8 cellular contexts compared by ENCODE assay signal in genomic region chr2:234881413-234882241, GRCh38.
A peak's percentile ranks its signal among the peaks of the same experiment; 100 is the strongest.
DNase-seq lines count a peak whose midpoint lies in the region; ATAC-seq and TF ChIP-seq lines count a peak whose summit lies in the region.

No MANE protein-coding gene starts in this region.

- H2AFZ ChIP-seq in OCI-LY7 (ENCODE audit: low read length) = peak overlapping the region; percentile 90

- CTCF ChIA-PET in HEK293 (lab: Yijun Ruan, JAX) = interaction anchor here (0.6 to 4.1 kb wide), 41 partner anchors 10 to 864 kb away, joined by 3 to 46 read pairs (median 4); no protein-coding TSS in a partner anchor
- CTCF ChIA-PET in OCI-LY7 (lab: Charles Lee; ENCODE audit: unreplicated experiment) = no interaction called here

- H3K27me3 ChIP-seq in ascending aorta (no peaks in the 10 kb centered on the region), left ventricle myocardium inferior (ENCODE audit: low read depth) (no peaks in the 10 kb centered on the region)

- H3K9me2 ChIP-seq in OCI-LY7 (ENCODE audit: insufficient read depth, low read length) = no peaks in the 10 kb centered on the region

- H3K4me3 ChIP-seq in HEK293 (ENCODE audit: low read depth, low read length) = no peak overlapping the region; the same call in 1 of the 2 replicates
- H3K4me3 ChIP-seq in OCI-LY7 (ENCODE audit: low read depth, low read length, poor library complexity, severe bottlenecking) = no peak overlapping the region
- peak overlapping the region in 1 of 2 donors; percentile 42 for H3K4me3 ChIP-seq in ascending aorta
- H3K4me3 ChIP-seq in left ventricle myocardium inferior = peak overlapping the region; percentile 40

- BruUV-seq in OCI-LY7 (replicated peaks; lab: Mats Ljungman, UMichigan) = no TSS peak

- H3K36me3 ChIP-seq in HEK293 (ENCODE audit: control insufficient read depth in 2 of 2, insufficient read depth in 1 of 2, low read length in 2 of 2) = peaks cover 0 to under 1% of the 10 kb centered on the region in 2 experiments; a peak in 1 of 3 replicates
- no peaks in the 10 kb centered on the region for H3K36me3 ChIP-seq in OCI-LY7 (ENCODE audit: insufficient read depth, low read length)
- H3K36me3 ChIP-seq in ascending aorta = no peaks in the 10 kb centered on the region
- no peaks in the 10 kb centered on the region for H3K36me3 ChIP-seq in left ventricle myocardium inferior

- H3K9me3 ChIP-seq in HEK293 (ENCODE audit: control insufficient read depth, insufficient read depth, low read depth, low read length) (no peaks in the 10 kb centered on the region), OCI-LY7 (ENCODE audit: low read length) (peaks cover 15% of the 10 kb centered on the region; the same call in 1 of the 2 replicates), ascending aorta (no peaks in the 10 kb centered on the region), left ventricle myocardium inferior (replicated peaks) (no peaks in the 10 kb centered on the region)

- peak; percentile 90 for TF ChIP-seq CTCF in HEK293 (tag by site-specific recombination; IDR thresholded peaks at IDR 0.05)
- peak; percentile 85 for TF ChIP-seq CTCF in OCI-LY7 (conservative IDR thresholded peaks at IDR 0.05; ENCODE audit: low read length)
- TF ChIP-seq CTCF in ascending aorta (IDR thresholded peaks at IDR 0.05) = peak; percentile 51 to 73 (median 68)
- TF ChIP-seq CTCF in left ventricle myocardium inferior (IDR thresholded peaks at IDR 0.05; ENCODE audit: borderline replicate concordance) = peak; percentile 78

- ATAC-seq in HG03108 (IDR thresholded peaks at IDR 0.05; ENCODE audit: unreplicated experiment) = no peak
- ATAC-seq in HG03175 (IDR thresholded peaks at IDR 0.05; ENCODE audit: unreplicated experiment) = no peak

- H3K79me2 ChIP-seq in OCI-LY7 (ENCODE audit: insufficient read depth, low read depth, low read length) = no peaks in the 10 kb centered on the region

- intact Hi-C loops in OCI-LY7 (cut with micrococcal nuclease; ENCODE audit: unreplicated experiment) (no loop called here), ascending aorta (cut with DNase I) (loop anchor here (5.0 to 10.0 kb wide), 2 partner anchors 113 to 226 kb away; no protein-coding TSS in a partner anchor), left ventricle myocardium inferior (cut with micrococcal nuclease) (no loop called here)

- no peak overlapping the region; the same call in 1 of the 2 replicates for H3K4me2 ChIP-seq in OCI-LY7 (ENCODE audit: low read length)

- no peaks in the 10 kb centered on the region for H4K20me1 ChIP-seq in OCI-LY7 (ENCODE audit: insufficient read depth, low read length)

- peaks cover 27% of the 10 kb centered on the region for H3K4me1 ChIP-seq in HEK293 (ENCODE audit: control insufficient read depth, insufficient read depth, low read length)
- no peaks in the 10 kb centered on the region for H3K4me1 ChIP-seq in OCI-LY7 (ENCODE audit: insufficient read depth, low read length, poor library complexity, severe bottlenecking)
- H3K4me1 ChIP-seq in ascending aorta = peaks cover 0 to 9% of the 10 kb centered on the region in 2 donors
- peaks cover 30% of the 10 kb centered on the region for H3K4me1 ChIP-seq in left ventricle myocardium inferior

- H3K27ac ChIP-seq in HEK293 (ENCODE audit: extremely low read depth, low read depth, low read length) (peak overlapping the region; percentile 94), OCI-LY7 (ENCODE audit: low read depth, low read length, poor library complexity, severe bottlenecking) (no peak overlapping the region), ascending aorta (no peak overlapping the region), left ventricle myocardium inferior (replicated peaks) (peak overlapping the region; percentile 51)

- DNase-seq in C1 segment of cervical spinal cord (lab: John Stamatoyannopoulos, UW) (peak in 11 of 14 donors; percentile 50 to 90 (median 78)), OCI-LY7 (ENCODE audit: low spot score) (peak; percentile 64), ascending aorta (ENCODE audit: low spot score in 2 of 2) (peak; percentile 32 to 87), left ventricle myocardium inferior (peak; percentile 78), pulmonary artery endothelial cell (ENCODE audit: low read depth, low spot score) (peak; percentile 63)

- POLR2A ChIA-PET in HEK293 (lab: Yijun Ruan, JAX) = interaction anchor here (0.6 to 2.1 kb wide), 5 partner anchors 72 to 233 kb away, joined by 3 to 7 read pairs (median 3); no protein-coding TSS in a partner anchor
- POLR2A ChIA-PET in OCI-LY7 (lab: Charles Lee) = no interaction called here

TF ChIP-seq in HEK293, 187 proteins besides CTCF, POLR2A, EP300 and RAD21 (continues in another document):
- TF ChIP-seq PRDM10 (tag by site-specific recombination; IDR thresholded peaks at IDR 0.05) (peak; percentile 88), ZNF580 (tag by site-specific recombination; IDR thresholded peaks at IDR 0.05) (0 out of 2 replicates have a peak, but pooled peaks have one; percentile 34), ZNF350 (tag by site-specific recombination; IDR thresholded peaks at IDR 0.05) (no peak), ZNF654 (tag by site-specific recombination; IDR thresholded peaks at IDR 0.05; ENCODE audit: low read depth) (peak; percentile 49), ZNF664 (tag by site-specific recombination; IDR thresholded peaks at IDR 0.05) (no peak), ZFP3 (tag by site-specific recombination; IDR thresholded peaks at IDR 0.05; ENCODE audit: low read depth) (no peak), ZNF830 (tag by site-specific recombination; IDR thresholded peaks at IDR 0.05; ENCODE audit: low read depth) (no peak), ZNF544 (tag by site-specific recombination; IDR thresholded peaks at IDR 0.05) (no peak), BCL11B (tag by site-specific recombination; IDR thresholded peaks at IDR 0.05; ENCODE audit: low read depth) (no peak), ZNF202 (tag by site-specific recombination; IDR thresholded peaks at IDR 0.05; ENCODE audit: borderline replicate concordance) (no peak), TCF7L2 (IDR thresholded peaks at IDR 0.05; ENCODE audit: borderline replicate concordance, low read depth, low read length) (no peak), ZNF157 (tag by site-specific recombination; IDR thresholded peaks at IDR 0.05) (no peak), ZNF26 (tag by site-specific recombination; IDR thresholded peaks at IDR 0.05) (no peak), ZNF670 (tag by site-specific recombination; IDR thresholded peaks at IDR 0.05; ENCODE audit: low read depth) (no peak), ZNF274 (IDR thresholded peaks at IDR 0.05; ENCODE audit: low read length) (no peak), ZNF274 (tag by site-specific recombination; IDR thresholded peaks at IDR 0.05; ENCODE audit: borderline replicate concordance) (no peak), YY2 (tag by site-specific recombination; IDR thresholded peaks at IDR 0.05) (no peak), PRDM1 (tag by site-specific recombination; IDR thresholded peaks at IDR 0.05) (peak; percentile 91), WT1 (tag by site-specific recombination; IDR thresholded peaks at IDR 0.05) (peak; percentile 73), TRIM28 (IDR thresholded peaks at IDR 0.05; ENCODE audit: borderline replicate concordance, low read length) (no peak), REPIN1 (tag by site-specific recombination; IDR thresholded peaks at IDR 0.05; ENCODE audit: low read depth) (no peak), ZBTB48 (tag by site-specific recombination; IDR thresholded peaks at IDR 0.05) (no peak), KLF10 (tag by site-specific recombination; IDR thresholded peaks at IDR 0.05) (0 out of 2 replicates have a peak, but pooled peaks have one; percentile 23), KLF8 (tag by site-specific recombination; IDR thresholded peaks at IDR 0.05) (peak; percentile 75)

Comparison
In these comparisons a context has a peak if more than half of its experiments do, and no peak if none do; other contexts are left out.
1. H3K27ac ChIP-seq: peak in HEK293 (single experiment) and left ventricle myocardium inferior (single experiment); none in OCI-LY7 (single experiment) and ascending aorta (0 of 2).
2. Peak in every context shown above with its lines, with median percentiles within 50 percentile points of each other: DNase-seq and CTCF ChIP-seq.